In genomic region chr5:6820851-6821479, GRCh38 we compare ENCODE assay signal across 1 cellular context.
TF ChIP-seq lines count a peak whose summit lies in the region.

No MANE protein-coding gene starts in this region.

TF ChIP-seq in HepG2, 621 proteins besides CTCF, POLR2A, EP300 and RAD21 (continued from another document):
- TF ChIP-seq ZNF10 (CRISPR knock-in tag; IDR thresholded peaks at IDR 0.05; ENCODE audit: borderline replicate concordance, low read depth) = no peak
- TF ChIP-seq NCOA1 (CRISPR knock-in tag; IDR thresholded peaks at IDR 0.05) = no peak
- no peak for TF ChIP-seq THYN1 (CRISPR knock-in tag; IDR thresholded peaks at IDR 0.05; ENCODE audit: borderline replicate concordance, low read depth)
- no peak for TF ChIP-seq ZSCAN20 (CRISPR knock-in tag; IDR thresholded peaks at IDR 0.05; ENCODE audit: borderline replicate concordance)
- no peak for TF ChIP-seq ZNF557 (CRISPR knock-in tag; IDR thresholded peaks at IDR 0.05)
